Comparison of ENCODE assay signal across 34 cellular contexts in the genomic region with DNA sequence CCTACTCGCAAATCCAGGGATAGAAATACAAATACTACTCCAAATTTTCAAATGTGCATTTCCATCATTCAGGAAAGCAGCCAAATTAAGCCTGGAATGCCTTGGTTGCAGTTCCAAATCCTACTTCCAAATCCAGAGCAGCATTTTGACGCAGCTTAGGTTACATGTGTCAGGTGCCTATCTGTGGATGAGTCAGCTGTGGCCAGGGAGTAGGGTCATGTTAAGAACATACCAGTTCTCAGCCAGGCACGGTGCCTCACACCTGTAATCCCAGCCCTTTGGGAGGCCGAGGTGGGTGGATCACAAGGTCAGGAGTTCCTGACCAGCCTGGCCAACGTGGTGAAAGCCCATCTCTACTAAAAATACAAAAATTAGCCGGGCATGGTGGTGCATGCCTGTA.
"Had no signal": no experiment of that assay in that cellular context is flagged by ENCODE, and none has a peak within 500 bp of the region (broad histone marks: within the 10 kb centered on the region; RNA-seq: fewer than 3 reads in every experiment).

No MANE protein-coding gene starts in this region.

- H3K4me3 ChIP-seq: adrenal gland, body of pancreas, breast epithelium had no signal

- H3K27me3 ChIP-seq: adrenal gland, body of pancreas, brain microvascular endothelial cell, breast epithelium had no signal

- H3K27me3 Mint-ChIP-seq: activated B cell treated with CpG ODN at 0.5 μM for 24 hours; activated CD4-positive, alpha-beta memory T cell treated with anti-CD3 and anti-CD28 coated beads for 36 hours; activated CD8-positive, alpha-beta T cell treated with anti-CD3 and anti-CD28 coated beads for 36 hours; activated naive CD8-positive, alpha-beta T cell treated with anti-CD3 and anti-CD28 coated beads for 36 hours; activated T-helper 17 cell treated with anti-CD3 and anti-CD28 coated beads, Interleukin-2, amount 50 U/mL, for 72 hours had no signal

- DNase-seq: activated B cell treated with CpG ODN at 0.5 μM for 24 hours; activated CD4-positive, alpha-beta memory T cell treated with anti-CD3 and anti-CD28 coated beads for 36 hours; activated CD4-positive, alpha-beta T cell treated with anti-CD3 and anti-CD28 coated beads for 4 hours; activated CD4-positive, alpha-beta T cell treated with anti-CD3 and anti-CD28 coated beads, Interleukin-2, amount 50 U/mL, for 1 hour; activated CD4-positive, alpha-beta T cell treated with anti-CD3 and anti-CD28 coated beads, Interleukin-2, amount 50 U/mL, for 4 hours; activated CD4-positive, CD25-positive, alpha-beta regulatory T cell treated with anti-CD3 and anti-CD28 coated beads, Interleukin-2, amount 50 U/mL, for 72 hours; activated CD8-positive, alpha-beta memory T cell treated with anti-CD3 and anti-CD28 coated beads, Interleukin-2, amount 50 U/mL, for 4 hours; activated CD8-positive, alpha-beta T cell treated with anti-CD3 and anti-CD28 coated beads for 36 hours; activated effector memory CD4-positive, alpha-beta T cell treated with anti-CD3 and anti-CD28 coated beads, Interleukin-2, amount 50 U/mL, for 16 hours; activated gamma-delta T cell treated with Interleukin-2 at 50 U/mL for 16 hours; activated naive CD4-positive, alpha-beta T cell; activated naive CD4-positive, alpha-beta T cell treated with anti-CD3 and anti-CD28 coated beads for 36 hours; activated naive CD4-positive, alpha-beta T cell treated with anti-CD3 and anti-CD28 coated beads, Interleukin-2, amount 50 U/mL, for 16 hours; activated naive CD8-positive, alpha-beta T cell treated with anti-CD3 and anti-CD28 coated beads for 36 hours; activated T-cell treated with anti-CD3 and anti-CD28 coated beads for 4 hours; activated T-cell treated with anti-CD3 and anti-CD28 coated beads, Interleukin-2, amount 50 U/mL, for 1 hour; activated T-cell treated with anti-CD3 and anti-CD28 coated beads, Interleukin-2, amount 50 U/mL, for 4 hours; activated T-cell treated with anti-CD3 and anti-CD28 coated beads, Interleukin-2, amount 50 U/mL, for 72 hours; adrenal gland; amniotic stem cell; aorta; body of pancreas; brain microvascular endothelial cell; central memory CD4-positive, alpha-beta T cell; T-helper 1 cell; T-helper 2 cell; T-helper 9 cell had no signal

- H3K4me1 ChIP-seq: adrenal gland, body of pancreas, breast epithelium had no signal

- H3K9me3 Mint-ChIP-seq: activated B cell treated with CpG ODN at 0.5 μM for 24 hours; activated CD4-positive, alpha-beta memory T cell treated with anti-CD3 and anti-CD28 coated beads for 36 hours; activated CD8-positive, alpha-beta T cell treated with anti-CD3 and anti-CD28 coated beads for 36 hours; activated naive CD4-positive, alpha-beta T cell treated with anti-CD3 and anti-CD28 coated beads for 36 hours; activated naive CD4-positive, alpha-beta T cell treated with anti-CD3 and anti-CD28 coated beads, Interleukin-2, amount 50 U/mL, for 72 hours; activated naive CD8-positive, alpha-beta T cell treated with anti-CD3 and anti-CD28 coated beads for 36 hours; activated T-cell treated with anti-CD3 and anti-CD28 coated beads, Interleukin-2, amount 50 U/mL, for 4 hours; activated T-cell treated with anti-CD3 and anti-CD28 coated beads, Interleukin-2, amount 50 U/mL, for 72 hours; activated T-helper 1 cell treated with anti-CD3 and anti-CD28 coated beads, Interleukin-12 subunit alpha, Interleukin-12 subunit beta, Interleukin-2, Interleukin-4 antibody, amounts not matched to agents 30 ng/mL and 10 ng/mL and 1 ng/mL, durations not matched to agents 14 hours and 24 hours and 36 hours; activated T-helper 17 cell treated with anti-CD3 and anti-CD28 coated beads, Interleukin-2, amount 50 U/mL, for 72 hours; T-helper 1 cell treated with Interleukin-12 subunit alpha and Interleukin-12 subunit beta and Interleukin-4 antibody, amounts not matched to agents 30 μg/mL and 1 μg/mL, for 36 hours; T-helper 2 cell treated with Interferon-gamma antibody and Interleukin-4, amounts not matched to agents 5 μg/mL and 100 μg/mL, for 36 hours had no signal

- H3K4me1 Mint-ChIP-seq: activated B cell treated with CpG ODN at 0.5 μM for 24 hours; activated naive CD8-positive, alpha-beta T cell treated with anti-CD3 and anti-CD28 coated beads for 36 hours; activated T-helper 17 cell treated with anti-CD3 and anti-CD28 coated beads, Interleukin-2, amount 50 U/mL, for 72 hours had no signal

- H3K27ac ChIP-seq: adrenal gland, body of pancreas, brain microvascular endothelial cell, breast epithelium, VCaP had no signal

- H3K9me3 ChIP-seq: adrenal gland, body of pancreas, breast epithelium had no signal

- H3K4me3 Mint-ChIP-seq: activated B cell treated with CpG ODN at 0.5 μM for 24 hours; activated CD4-positive, alpha-beta memory T cell treated with anti-CD3 and anti-CD28 coated beads for 36 hours; activated CD8-positive, alpha-beta T cell treated with anti-CD3 and anti-CD28 coated beads for 36 hours; activated naive CD4-positive, alpha-beta T cell treated with anti-CD3 and anti-CD28 coated beads for 36 hours; activated naive CD8-positive, alpha-beta T cell treated with anti-CD3 and anti-CD28 coated beads for 36 hours; activated T-cell treated with anti-CD3 and anti-CD28 coated beads, Interleukin-2, amount 50 U/mL, for 4 hours; activated T-cell treated with anti-CD3 and anti-CD28 coated beads, Interleukin-2, amount 50 U/mL, for 72 hours; activated T-helper 1 cell treated with anti-CD3 and anti-CD28 coated beads, Interleukin-12 subunit alpha, Interleukin-12 subunit beta, Interleukin-2, Interleukin-4 antibody, amounts not matched to agents 30 ng/mL and 10 ng/mL and 1 ng/mL, durations not matched to agents 14 hours and 24 hours and 36 hours; activated T-helper 17 cell treated with anti-CD3 and anti-CD28 coated beads, Interleukin-2, amount 50 U/mL, for 72 hours; T-helper 1 cell treated with Interleukin-12 subunit alpha and Interleukin-12 subunit beta and Interleukin-4 antibody, amounts not matched to agents 30 μg/mL and 1 μg/mL, for 36 hours; T-helper 2 cell treated with Interferon-gamma antibody and Interleukin-4, amounts not matched to agents 5 μg/mL and 100 μg/mL, for 36 hours had no signal

- H3K27ac Mint-ChIP-seq: activated B cell treated with CpG ODN at 0.5 μM for 24 hours; activated CD4-positive, alpha-beta memory T cell treated with anti-CD3 and anti-CD28 coated beads for 36 hours; activated CD8-positive, alpha-beta T cell treated with anti-CD3 and anti-CD28 coated beads for 36 hours; activated naive CD4-positive, alpha-beta T cell treated with anti-CD3 and anti-CD28 coated beads for 36 hours; activated naive CD4-positive, alpha-beta T cell treated with anti-CD3 and anti-CD28 coated beads, Interleukin-2, amount 50 U/mL, for 72 hours; activated naive CD8-positive, alpha-beta T cell treated with anti-CD3 and anti-CD28 coated beads for 36 hours; activated T-cell treated with anti-CD3 and anti-CD28 coated beads, Interleukin-2, amount 50 U/mL, for 72 hours; activated T-helper 1 cell treated with anti-CD3 and anti-CD28 coated beads, Interleukin-12 subunit alpha, Interleukin-12 subunit beta, Interleukin-2, Interleukin-4 antibody, amounts not matched to agents 30 ng/mL and 10 ng/mL and 1 ng/mL, durations not matched to agents 14 hours and 24 hours and 36 hours; activated T-helper 17 cell treated with anti-CD3 and anti-CD28 coated beads, Interleukin-2, amount 50 U/mL, for 72 hours; T-helper 1 cell treated with Interleukin-12 subunit alpha and Interleukin-12 subunit beta and Interleukin-4 antibody, amounts not matched to agents 30 μg/mL and 1 μg/mL, for 36 hours; T-helper 2 cell treated with Interferon-gamma antibody and Interleukin-4, amounts not matched to agents 5 μg/mL and 100 μg/mL, for 36 hours had no signal

- ATAC-seq: activated CD8-positive, alpha-beta T cell treated with anti-CD3 and anti-CD28 coated beads for 36 hours; activated naive CD4-positive, alpha-beta T cell treated with anti-CD3 and anti-CD28 coated beads, Interleukin-2, amount 50 U/mL, for 72 hours; activated T-cell treated with anti-CD3 and anti-CD28 coated beads, Interleukin-2, amount 50 U/mL, for 4 hours; activated T-cell treated with anti-CD3 and anti-CD28 coated beads, Interleukin-2, amount 50 U/mL, for 72 hours; activated T-helper 17 cell treated with anti-CD3 and anti-CD28 coated beads, Interleukin-2, amount 50 U/mL, for 72 hours; body of pancreas had no signal
